In genomic region chr11:118621898-118622375, GRCh38 we compare ENCODE assay signal across 1 cellular context.
TF ChIP-seq lines count a peak whose summit lies in the region.

No MANE protein-coding gene starts in this region.

TF ChIP-seq in GM23338, 12 proteins besides CTCF, POLR2A, EP300 and RAD21 (continued from another document):
- no peak for TF ChIP-seq ZNF462 (CRISPR knock-in tag; IDR thresholded peaks at IDR 0.05)
- no peak for TF ChIP-seq REST (IDR thresholded peaks at IDR 0.05; ENCODE audit: unreplicated experiment)
- TF ChIP-seq EZH2 (IDR thresholded peaks at IDR 0.05; ENCODE audit: low read depth, unreplicated experiment): no peak
- no peak for TF ChIP-seq CREB1 (CRISPR knock-in tag; IDR thresholded peaks at IDR 0.05; ENCODE audit: low read depth)
- no peak for TF ChIP-seq EZH2phosphoT487 (IDR thresholded peaks at IDR 0.05; ENCODE audit: unreplicated experiment)
- no peak for TF ChIP-seq ZNF331 (CRISPR knock-in tag; IDR thresholded peaks at IDR 0.05; ENCODE audit: low read depth)
- TF ChIP-seq POLR2AphosphoS5 (IDR thresholded peaks at IDR 0.05; ENCODE audit: low read depth): no peak
- no peak for TF ChIP-seq STAT1 (IDR thresholded peaks at IDR 0.05; ENCODE audit: unreplicated experiment)
- TF ChIP-seq ZNF114 (CRISPR knock-in tag; IDR thresholded peaks at IDR 0.05): no peak
